12 cellular contexts compared by ENCODE assay signal in genomic region chr5:167244583-167244982, GRCh38.
DNase-seq lines count a peak whose midpoint lies in the region; ATAC-seq, FAIRE-seq and TF ChIP-seq lines count a peak whose summit lies in the region.
"Had no signal": no experiment of that assay in that cellular context is flagged by ENCODE, and none has a peak within 500 bp of the region (broad histone marks: within the 10 kb centered on the region; RNA-seq: fewer than 3 reads in every experiment).

No MANE protein-coding gene starts in this region.

- no peak overlapping the region for H3K4me2 ChIP-seq in PC-3 (ENCODE audit: low read length)

- H2AFZ ChIP-seq in PC-3 (ENCODE audit: low read length), result no peak overlapping the region

- H3K4me3 ChIP-seq in HAP-1, result no peak overlapping the region
- no peak overlapping the region for H3K4me3 ChIP-seq in PC-3 (ENCODE audit: low read length)
- H3K4me3 ChIP-seq in epithelial cell of proximal tubule (ENCODE audit: low read depth, low read length), result no peak overlapping the region

- DNase-seq in HAP-1 (ENCODE audit: low spot score in 2 of 2) (peak; percentile 66 to 75), PC-3 (no peak), epithelial cell of proximal tubule (ENCODE audit: low read depth) (no peak), progenitor cell of endocrine pancreas (ENCODE audit: low spot score, unreplicated experiment) (no peak), putamen (ENCODE audit: low spot score) (no peak), GM12892 (ENCODE audit: insufficient read length) (no peak)
- DNase-seq: activated CD4-positive, alpha-beta T cell treated with anti-CD3 and anti-CD28 coated beads, Interleukin-2, amount 50 U/mL, for 48 hours; NCI-H187; stimulated activated CD4-positive, alpha-beta T cell treated with anti-CD3 and anti-CD28 coated beads, Interleukin-4, amount 100 ng/mL, for 24 hours had no signal

- BruUV-seq in PC-3 (replicated peaks; lab: Mats Ljungman, UMichigan), result no TSS peak

- POLR2A ChIA-PET in PC-3 (lab: Charles Lee; ENCODE audit: unreplicated experiment), result no interaction called here

- intact Hi-C loops in PC-3 (cut with micrococcal nuclease), result no loop called here

- H3K27ac ChIP-seq in PC-3 (ENCODE audit: low read length), result no peak overlapping the region
- H3K27ac ChIP-seq: HL-60 had no signal

- H3K27me3 ChIP-seq in HAP-1 (ENCODE audit: low read depth) (no peaks in the 10 kb centered on the region), PC-3 (ENCODE audit: low read length) (no peaks in the 10 kb centered on the region)

- H3K4me1 ChIP-seq in HAP-1 (peaks cover 7% of the 10 kb centered on the region), PC-3 (ENCODE audit: insufficient read depth, low read length) (no peaks in the 10 kb centered on the region)

- TF ChIP-seq CTCF in PC-3 (conservative IDR thresholded peaks at IDR 0.05; ENCODE audit: low read depth, low read length) (peak; percentile 15; the same call in 1 of the 2 replicates), epithelial cell of proximal tubule (conservative IDR thresholded peaks at IDR 0.05; ENCODE audit: low read depth, low read length) (peak; percentile 41), progenitor cell of endocrine pancreas (IDR thresholded peaks at IDR 0.05; ENCODE audit: unreplicated experiment) (peak; percentile 60)

- peaks cover 8% of the 10 kb centered on the region for H3K4me1 Mint-ChIP-seq in progenitor cell of endocrine pancreas (ENCODE audit: low read depth)

- no peaks in the 10 kb centered on the region for H3K79me2 ChIP-seq in PC-3 (ENCODE audit: low read length)

- H3K36me3 Mint-ChIP-seq in progenitor cell of endocrine pancreas (ENCODE audit: insufficient read depth), result no peaks in the 10 kb centered on the region

- in situ Hi-C loops in HAP-1 (cut with MboI; ENCODE audit: low sequenced_read_pairs), result no loop called here

- H3K9ac ChIP-seq in PC-3 (ENCODE audit: low read length), result no peak overlapping the region

- ATAC-seq in PC-3 (no peak), GM21737 (IDR thresholded peaks at IDR 0.05; ENCODE audit: unreplicated experiment) (no peak), GM21367 (IDR thresholded peaks at IDR 0.05; ENCODE audit: unreplicated experiment) (no peak)

- no peaks in the 10 kb centered on the region for H3K9me3 ChIP-seq in HAP-1
- H3K9me3 ChIP-seq in PC-3 (ENCODE audit: low read length), result no peaks in the 10 kb centered on the region

- H3K27me3 Mint-ChIP-seq in progenitor cell of endocrine pancreas, result no peaks in the 10 kb centered on the region

- no peak overlapping the region for H3K4me3 Mint-ChIP-seq in progenitor cell of endocrine pancreas (ENCODE audit: low read depth)

- no peaks in the 10 kb centered on the region for H3K9me3 Mint-ChIP-seq in progenitor cell of endocrine pancreas (ENCODE audit: low read depth)

- no peak for FAIRE-seq in GM12892 (lab: Jason Lieb, UNC)

- H3F3A ChIP-seq in PC-3 (ENCODE audit: low read length, unreplicated experiment), result no peaks in the 10 kb centered on the region

- no peaks in the 10 kb centered on the region for H3K9me2 ChIP-seq in PC-3 (replicated peaks; ENCODE audit: low read length)

- H3K36me3 ChIP-seq in HAP-1 (replicated peaks) (no peaks in the 10 kb centered on the region), PC-3 (ENCODE audit: low read depth, low read length) (no peaks in the 10 kb centered on the region)

- CTCF ChIA-PET in PC-3 (lab: Charles Lee), result no interaction called here

- no peaks in the 10 kb centered on the region for H4K20me1 ChIP-seq in PC-3 (ENCODE audit: low read length)

- TF ChIP-seq POLR2A in GM12892 (IDR thresholded peaks at IDR 0.05; ENCODE audit: low read depth, low read length), result no peak

- H3K27ac Mint-ChIP-seq in progenitor cell of endocrine pancreas, result no peak overlapping the region

Comparison
In these comparisons a context has a peak if more than half of its experiments do, and no peak if none do; other contexts are left out.
1. DNase-seq: peak in HAP-1 (2 of 2); none in PC-3 (single experiment), epithelial cell of proximal tubule (single experiment), progenitor cell of endocrine pancreas (single experiment), putamen (single experiment) and GM12892 (single experiment).
2. Peak in every context shown above with its lines, with median percentiles within 50 percentile points of each other: CTCF ChIP-seq.